In the genomic region with DNA sequence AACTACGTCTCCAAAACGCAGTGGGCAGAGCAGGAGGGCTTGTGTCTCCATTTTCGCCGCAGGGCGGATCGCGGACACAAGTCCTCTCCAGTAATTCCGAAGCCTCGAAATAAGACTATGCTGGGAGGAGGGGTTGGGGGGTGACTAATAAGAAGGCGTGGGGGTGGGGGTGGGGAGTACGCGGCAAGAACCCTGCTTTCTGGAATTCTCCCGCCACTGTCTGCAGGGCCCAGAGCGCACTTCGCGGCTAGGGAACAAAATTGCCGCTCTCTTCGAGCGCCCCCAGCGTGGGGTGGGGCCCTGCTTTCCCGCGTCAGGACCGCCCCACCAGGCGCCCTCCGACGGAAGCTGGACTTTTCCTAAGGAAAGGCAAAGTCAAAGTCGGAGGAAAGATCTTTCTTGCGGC, we compare ENCODE assay signal across 8 cellular contexts. TPM values are rescaled to one million over a fixed set of nuclear protein-coding genes. Genes with fewer than 3 reads are reported as not detected.
A peak's percentile ranks its signal among the peaks of the same experiment; 100 is the strongest.
DNase-seq lines count a peak whose midpoint lies in the region; ATAC-seq and TF ChIP-seq lines count a peak whose summit lies in the region.

No MANE protein-coding gene starts in this region.

- H3K4me1 Mint-ChIP-seq in CD14-positive monocyte (peaks cover 43% of the 10 kb centered on the region), glutamatergic neuron (ENCODE audit: low read depth, unreplicated experiment) (peaks cover 19% of the 10 kb centered on the region)

- ATAC-seq in HG02623 (IDR thresholded peaks at IDR 0.05; ENCODE audit: unreplicated experiment) (no peak), GM18517 (IDR thresholded peaks at IDR 0.05; ENCODE audit: unreplicated experiment) (no peak), HG02938 (IDR thresholded peaks at IDR 0.05; ENCODE audit: unreplicated experiment) (no peak)

- no peak for TF ChIP-seq CTCF in CD14-positive monocyte (IDR thresholded peaks at IDR 0.05)
- TF ChIP-seq CTCF in WERI-Rb-1 (IDR thresholded peaks at IDR 0.05; ENCODE audit: low read depth, low read length), result no peak
- no peak for TF ChIP-seq CTCF in glutamatergic neuron (IDR thresholded peaks at IDR 0.05; ENCODE audit: partially characterized antibody, unreplicated experiment)
- TF ChIP-seq CTCF in parathyroid adenoma (IDR thresholded peaks at IDR 0.05), result no peak

- H3K27me3 Mint-ChIP-seq in CD14-positive monocyte (ENCODE audit: low read depth in 3 of 3) (peaks cover 89 to 94% (median 90%) of the 10 kb centered on the region in 3 donors), glutamatergic neuron (ENCODE audit: unreplicated experiment) (peaks cover 32% of the 10 kb centered on the region)

- no peak for DNase-seq in CD14-positive monocyte (ENCODE audit: low spot score)
- DNase-seq in WERI-Rb-1, result peak; percentile 73
- DNase-seq in glutamatergic neuron, result peak; percentile 40
- no peak for DNase-seq in NK-92 (lab: John Stamatoyannopoulos, UW; ENCODE audit: unreplicated experiment)

- H3K4me3 ChIP-seq in WERI-Rb-1 (ENCODE audit: low read depth, low read length) (peak overlapping the region; percentile 78), parathyroid adenoma (ENCODE audit: low read depth, low read length) (peak overlapping the region; percentile 58)

- H3K4me2 ChIP-seq in parathyroid adenoma (ENCODE audit: low read length), result peak overlapping the region; percentile 90

- intact Hi-C loops in CD14-positive monocyte (cut with micrococcal nuclease), result no loop called here

- H3K27ac ChIP-seq in WERI-Rb-1 (peak overlapping the region; percentile 87), parathyroid adenoma (no peak overlapping the region)

- peaks cover 3 to 31% of the 10 kb centered on the region in 2 donors for H3K36me3 Mint-ChIP-seq in CD14-positive monocyte
- H3K36me3 Mint-ChIP-seq in glutamatergic neuron (ENCODE audit: unreplicated experiment), result peaks cover 12% of the 10 kb centered on the region

- H2AFZ ChIP-seq in parathyroid adenoma, result peak overlapping the region; percentile 47

- no peaks in the 10 kb centered on the region for H3K79me2 ChIP-seq in parathyroid adenoma

- peak overlapping the region; percentile 52 to 91 for H3K4me3 Mint-ChIP-seq in CD14-positive monocyte
- peak overlapping the region; percentile 92 for H3K4me3 Mint-ChIP-seq in glutamatergic neuron (ENCODE audit: unreplicated experiment)

- peaks cover 0 to 41% (median 17%) of the 10 kb centered on the region in 7 donors for H3K9me3 Mint-ChIP-seq in CD14-positive monocyte
- peaks cover 2% of the 10 kb centered on the region for H3K9me3 Mint-ChIP-seq in glutamatergic neuron (ENCODE audit: unreplicated experiment)

- no peak overlapping the region for H3K9ac ChIP-seq in parathyroid adenoma

- no peaks in the 10 kb centered on the region for H3K4me1 ChIP-seq in parathyroid adenoma

- H3K27ac Mint-ChIP-seq in CD14-positive monocyte (no peak overlapping the region), glutamatergic neuron (ENCODE audit: unreplicated experiment) (no peak overlapping the region)

- H3K9me3 ChIP-seq in WERI-Rb-1 (ENCODE audit: severe bottlenecking), result peaks cover 2% of the 10 kb centered on the region
- no peaks in the 10 kb centered on the region for H3K9me3 ChIP-seq in parathyroid adenoma (ENCODE audit: control insufficient read depth, low read length)

- H3K36me3 ChIP-seq in WERI-Rb-1 (no peaks in the 10 kb centered on the region; the same call in 1 of the 2 replicates), parathyroid adenoma (ENCODE audit: control insufficient read depth, insufficient read depth, low read length) (no peaks in the 10 kb centered on the region)

- no peaks in the 10 kb centered on the region for H3K27me3 ChIP-seq in WERI-Rb-1 (ENCODE audit: insufficient read depth, low read depth, severe bottlenecking)
- no peaks in the 10 kb centered on the region for H3K27me3 ChIP-seq in parathyroid adenoma (ENCODE audit: control insufficient read depth, insufficient read depth, low read length)

RNA-seq across cellular contexts. Expression of a gene that starts 12.0 kb away (rescaled TPM):
- polyA plus RNA-seq in CD14-positive monocyte, result 10 to 100 TPM; 12.1 to 21.6 TPM
- 2.2 TPM for total RNA-seq in glutamatergic neuron (ENCODE audit: unreplicated experiment)

Comparison
In these comparisons a context has a peak if more than half of its experiments do, and no peak if none do; other contexts are left out.
1. DNase-seq: peak in WERI-Rb-1 (single experiment) and glutamatergic neuron (single experiment); none in CD14-positive monocyte (single experiment) and NK-92 (single experiment).